24 cellular contexts compared by ENCODE assay signal in the genomic region with DNA sequence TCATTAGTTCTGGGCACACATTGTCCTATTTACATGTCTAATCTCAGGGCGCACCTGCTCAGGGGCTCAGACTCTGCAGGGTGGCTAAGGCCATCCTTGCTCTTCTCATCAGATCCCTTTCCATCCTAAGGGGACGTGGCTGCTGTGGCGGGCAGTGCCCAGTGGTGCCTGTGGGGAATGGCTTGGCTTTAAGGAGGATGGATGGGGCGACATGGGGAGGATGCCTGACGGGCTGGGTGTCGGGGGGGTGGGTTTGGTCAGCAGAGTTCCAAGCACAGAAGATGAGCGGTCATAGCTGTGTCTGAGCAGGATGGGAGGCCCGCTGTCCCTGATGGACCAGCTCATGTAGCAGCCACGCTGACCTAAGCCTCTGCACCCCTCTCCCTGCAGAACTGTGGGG. TPM values are rescaled to one million over a fixed set of nuclear protein-coding genes. Genes with fewer than 3 reads are reported as not detected.
A peak's percentile ranks its signal among the peaks of the same experiment; 100 is the strongest.
DNase-seq lines count a peak whose midpoint lies in the region; ATAC-seq and TF ChIP-seq lines count a peak whose summit lies in the region.
"Had no signal": no experiment of that assay in that cellular context is flagged by ENCODE, and none has a peak within 500 bp of the region (broad histone marks: within the 10 kb centered on the region; RNA-seq: fewer than 3 reads in every experiment).

No MANE protein-coding gene starts in this region.

- no peaks in the 10 kb centered on the region for H3K36me3 ChIP-seq in neural progenitor cell
- H3K36me3 ChIP-seq: MG63 had no signal

- peaks cover 8% of the 10 kb centered on the region for H3K4me1 ChIP-seq in neural progenitor cell

- DNase-seq in stimulated activated naive CD8-positive, alpha-beta T cell treated with anti-CD3 and anti-CD28 coated beads, Interleukin-15, Interleukin-2, amounts not matched to agents 100 U/mL and 50 U/mL, for 24 hours = no peak
- DNase-seq in activated CD8-positive, alpha-beta T cell treated with anti-CD3 and anti-CD28 coated beads, Interleukin-2, amount 10 ng/mL, durations not matched to agents 7 days and 5 days = no peak
- DNase-seq in neural progenitor cell (ENCODE audit: low spot score) = no peak
- no peak for DNase-seq in HFFc6
- no peak for DNase-seq in ACHN
- DNase-seq: activated T-cell treated with anti-CD3 and anti-CD28 coated beads, Interleukin-2, amount 50 U/mL, for 4 hours; cerebellar nuclear complex; DMS153; KBM-7; MG63; NCI-H1417; NCI-H2081 treated with DMSO at 0.1 percent for 48 hours; NCI-H446; NCI-H82; stimulated activated CD4-positive, alpha-beta T cell treated with anti-CD3 and anti-CD28 coated beads, Interleukin-4, amount 100 ng/mL, for 1 hour; stimulated activated naive B cell treated with anti-CD40 and anti-IgM and Interleukin-4, amounts not matched to agents 10 μg/mL and 1 μg/mL and 100 μg/mL, for 72 hours had no signal

- H3K27me3 Mint-ChIP-seq in stimulated activated naive CD8-positive, alpha-beta T cell treated with anti-CD3 and anti-CD28 coated beads, Interleukin-15, Interleukin-2, amounts not matched to agents 100 ng/mL and 50 ng/mL, for 24 hours = no peaks in the 10 kb centered on the region
- H3K27me3 Mint-ChIP-seq in activated CD8-positive, alpha-beta T cell treated with anti-CD3 and anti-CD28 coated beads, Interleukin-2, amount 10 ng/mL, durations not matched to agents 7 days and 5 days (ENCODE audit: low read depth) = no peaks in the 10 kb centered on the region
- H3K27me3 Mint-ChIP-seq in neural progenitor cell (ENCODE audit: insufficient read depth, low read depth) = peaks cover 6% of the 10 kb centered on the region
- H3K27me3 Mint-ChIP-seq in HFFc6 (ENCODE audit: insufficient read depth) = peaks cover 28% of the 10 kb centered on the region
- H3K27me3 Mint-ChIP-seq: stimulated activated naive B cell treated with anti-CD40 and anti-IgM and Interleukin-4, amounts not matched to agents 10 μg/mL and 1 μg/mL and 100 μg/mL, for 72 hours had no signal

- H3K36me3 Mint-ChIP-seq in stimulated activated naive CD8-positive, alpha-beta T cell treated with anti-CD3 and anti-CD28 coated beads, Interleukin-15, Interleukin-2, amounts not matched to agents 100 ng/mL and 50 ng/mL, for 24 hours (ENCODE audit: low read depth) = peaks cover 50% of the 10 kb centered on the region
- H3K36me3 Mint-ChIP-seq in activated CD8-positive, alpha-beta T cell treated with anti-CD3 and anti-CD28 coated beads, Interleukin-2, amount 10 ng/mL, durations not matched to agents 7 days and 5 days (ENCODE audit: low read depth) = peaks cover 69% of the 10 kb centered on the region
- no peaks in the 10 kb centered on the region for H3K36me3 Mint-ChIP-seq in neural progenitor cell
- no peaks in the 10 kb centered on the region for H3K36me3 Mint-ChIP-seq in HFFc6 (ENCODE audit: low read depth)

- H3K79me2 ChIP-seq in neural progenitor cell (ENCODE audit: low read depth) = no peaks in the 10 kb centered on the region

- no peaks in the 10 kb centered on the region for H4K20me1 ChIP-seq in neural progenitor cell (ENCODE audit: low read depth)

- no peak overlapping the region for H3K4me3 ChIP-seq in neural progenitor cell
- H3K4me3 ChIP-seq: dorsolateral prefrontal cortex, MG63, SK-N-MC, thoracic aorta had no signal

- H3F3A ChIP-seq in neural progenitor cell (ENCODE audit: low read depth) = no peaks in the 10 kb centered on the region

- H3K9ac ChIP-seq in neural progenitor cell = no peak overlapping the region

- H3K27ac Mint-ChIP-seq in stimulated activated naive CD8-positive, alpha-beta T cell treated with anti-CD3 and anti-CD28 coated beads, Interleukin-15, Interleukin-2, amounts not matched to agents 100 ng/mL and 50 ng/mL, for 24 hours = peak overlapping the region; percentile 58
- H3K27ac Mint-ChIP-seq in activated CD8-positive, alpha-beta T cell treated with anti-CD3 and anti-CD28 coated beads, Interleukin-2, amount 10 ng/mL, durations not matched to agents 7 days and 5 days = peak overlapping the region; percentile 40
- peak overlapping the region; percentile 53 for H3K27ac Mint-ChIP-seq in neural progenitor cell
- H3K27ac Mint-ChIP-seq in HFFc6 = no peak overlapping the region
- H3K27ac Mint-ChIP-seq: stimulated activated naive B cell treated with anti-CD40 and anti-IgM and Interleukin-4, amounts not matched to agents 10 μg/mL and 1 μg/mL and 100 μg/mL, for 72 hours had no signal

- CTCF ChIA-PET in activated CD8-positive, alpha-beta T cell treated with anti-CD3 and anti-CD28 coated beads, Interleukin-2, amount 10 ng/mL, durations not matched to agents 7 days and 5 days (lab: Charles Lee) = interaction anchor here (0.9 to 1.1 kb wide), 3 partner anchors 12 to 61 kb away, joined by 3 to 6 read pairs (median 4); no protein-coding TSS in a partner anchor

- no peaks in the 10 kb centered on the region for H3K9me3 Mint-ChIP-seq in stimulated activated naive CD8-positive, alpha-beta T cell treated with anti-CD3 and anti-CD28 coated beads, Interleukin-15, Interleukin-2, amounts not matched to agents 100 ng/mL and 50 ng/mL, for 24 hours
- H3K9me3 Mint-ChIP-seq in activated CD8-positive, alpha-beta T cell treated with anti-CD3 and anti-CD28 coated beads, Interleukin-2, amount 10 ng/mL, durations not matched to agents 7 days and 5 days (ENCODE audit: insufficient read depth) = no peaks in the 10 kb centered on the region
- no peaks in the 10 kb centered on the region for H3K9me3 Mint-ChIP-seq in neural progenitor cell
- H3K9me3 Mint-ChIP-seq in HFFc6 = no peaks in the 10 kb centered on the region
- H3K9me3 Mint-ChIP-seq: activated T-cell treated with anti-CD3 and anti-CD28 coated beads, Interleukin-2, amount 50 U/mL, for 4 hours; stimulated activated naive B cell treated with anti-CD40 and anti-IgM and Interleukin-4, amounts not matched to agents 10 μg/mL and 1 μg/mL and 100 μg/mL, for 72 hours had no signal

- H3K4me1 Mint-ChIP-seq in stimulated activated naive CD8-positive, alpha-beta T cell treated with anti-CD3 and anti-CD28 coated beads, Interleukin-15, Interleukin-2, amounts not matched to agents 100 ng/mL and 50 ng/mL, for 24 hours (ENCODE audit: low read depth) = peaks cover 19% of the 10 kb centered on the region
- H3K4me1 Mint-ChIP-seq in activated CD8-positive, alpha-beta T cell treated with anti-CD3 and anti-CD28 coated beads, Interleukin-2, amount 10 ng/mL, durations not matched to agents 7 days and 5 days (ENCODE audit: low read depth) = peaks cover 46% of the 10 kb centered on the region
- H3K4me1 Mint-ChIP-seq in neural progenitor cell (peaks cover 17% of the 10 kb centered on the region), HFFc6 (ENCODE audit: low read depth) (no peaks in the 10 kb centered on the region)

- in situ Hi-C loops in ACHN (cut with HindIII; ENCODE audit: low pct_ligation_motif_present, low pct_unique_long_range_greater_than_20kb, low sequenced_read_pairs) = no loop called here

- H3K4me2 ChIP-seq in neural progenitor cell = no peak overlapping the region

- H3K9me3 ChIP-seq in neural progenitor cell (ENCODE audit: low read depth) = no peaks in the 10 kb centered on the region
- H3K9me3 ChIP-seq: MG63, thoracic aorta had no signal

- ATAC-seq in stimulated activated naive CD8-positive, alpha-beta T cell treated with anti-CD3 and anti-CD28 coated beads, Interleukin-15, Interleukin-2, amounts not matched to agents 100 U/mL and 50 U/mL, for 24 hours = no peak
- ATAC-seq in activated CD8-positive, alpha-beta T cell treated with anti-CD3 and anti-CD28 coated beads, Interleukin-2, amount 10 ng/mL, durations not matched to agents 7 days and 5 days = no peak
- no peak for ATAC-seq in GM18868 (IDR thresholded peaks at IDR 0.05; ENCODE audit: unreplicated experiment)
- ATAC-seq: activated T-cell treated with anti-CD3 and anti-CD28 coated beads, Interleukin-2, amount 50 U/mL, for 4 hours; stimulated activated naive B cell treated with anti-CD40 and anti-IgM and Interleukin-4, amounts not matched to agents 10 μg/mL and 1 μg/mL and 100 μg/mL, for 72 hours had no signal

- POLR2A ChIA-PET in activated CD8-positive, alpha-beta T cell treated with anti-CD3 and anti-CD28 coated beads, Interleukin-2, amount 10 ng/mL, durations not matched to agents 7 days and 5 days (lab: Charles Lee) = no interaction called here

- no peak overlapping the region for H3K4me3 Mint-ChIP-seq in stimulated activated naive CD8-positive, alpha-beta T cell treated with anti-CD3 and anti-CD28 coated beads, Interleukin-15, Interleukin-2, amounts not matched to agents 100 ng/mL and 50 ng/mL, for 24 hours
- H3K4me3 Mint-ChIP-seq in activated CD8-positive, alpha-beta T cell treated with anti-CD3 and anti-CD28 coated beads, Interleukin-2, amount 10 ng/mL, durations not matched to agents 7 days and 5 days = no peak overlapping the region
- H3K4me3 Mint-ChIP-seq in neural progenitor cell (no peak overlapping the region), HFFc6 (no peak overlapping the region)
- H3K4me3 Mint-ChIP-seq: activated T-cell treated with anti-CD3 and anti-CD28 coated beads, Interleukin-2, amount 50 U/mL, for 4 hours; stimulated activated naive B cell treated with anti-CD40 and anti-IgM and Interleukin-4, amounts not matched to agents 10 μg/mL and 1 μg/mL and 100 μg/mL, for 72 hours had no signal

- no peak overlapping the region for H3K27ac ChIP-seq in neural progenitor cell
- H3K27ac ChIP-seq: dorsolateral prefrontal cortex, SK-N-MC, thoracic aorta, VCaP had no signal

- TF ChIP-seq CTCF in neural progenitor cell (IDR thresholded peaks at IDR 0.05) (no peak), HFFc6 (IDR thresholded peaks at IDR 0.05) (no peak)

- H2AFZ ChIP-seq in neural progenitor cell (replicated peaks) = no peak overlapping the region

- no peaks in the 10 kb centered on the region for H3K27me3 ChIP-seq in neural progenitor cell
- H3K27me3 ChIP-seq: MG63 had no signal

RNA-seq across cellular contexts. Expression of gene SUSD3, which starts 40.9 kb away (rescaled TPM):
- total RNA-seq in activated CD8-positive, alpha-beta T cell treated with anti-CD3 and anti-CD28 coated beads, Interleukin-2, amount 10 ng/mL, durations not matched to agents 7 days and 5 days = 10 to 100 TPM; 57.9 to 59.6 TPM
- total RNA-seq in neural progenitor cell (ENCODE audit: low replicate concordance) = 1.8 TPM in 1 of 2 replicates, not detected in the other
- total RNA-seq in HFFc6 (2021; fragmentation: NEBNext Ultra II Directional; extraction: Animal tissue kit (Norgen Biotek cat#: 25700)) = under 1 TPM in 2 of 6 experiments, not detected in 4; 0.28 to 0.76 TPM
- total RNA-seq: HT1080, lung microvascular endothelial cell had no signal

Comparison
In these comparisons a context has a peak if more than half of its experiments do, and no peak if none do; other contexts are left out.
1. RNA of gene SUSD3, which starts 40.9 kb away (total RNA-seq): 57.9 to 59.6 TPM in activated CD8-positive, alpha-beta T cell treated with anti-CD3 and anti-CD28 coated beads, Interleukin-2, amount 10 ng/mL, durations not matched to agents 7 days and 5 days; 0.28 to 0.76 TPM in HFFc6 and 1.8 TPM in neural progenitor cell; every median in the first group is over 10 times any median in the second.